In the genomic region with DNA sequence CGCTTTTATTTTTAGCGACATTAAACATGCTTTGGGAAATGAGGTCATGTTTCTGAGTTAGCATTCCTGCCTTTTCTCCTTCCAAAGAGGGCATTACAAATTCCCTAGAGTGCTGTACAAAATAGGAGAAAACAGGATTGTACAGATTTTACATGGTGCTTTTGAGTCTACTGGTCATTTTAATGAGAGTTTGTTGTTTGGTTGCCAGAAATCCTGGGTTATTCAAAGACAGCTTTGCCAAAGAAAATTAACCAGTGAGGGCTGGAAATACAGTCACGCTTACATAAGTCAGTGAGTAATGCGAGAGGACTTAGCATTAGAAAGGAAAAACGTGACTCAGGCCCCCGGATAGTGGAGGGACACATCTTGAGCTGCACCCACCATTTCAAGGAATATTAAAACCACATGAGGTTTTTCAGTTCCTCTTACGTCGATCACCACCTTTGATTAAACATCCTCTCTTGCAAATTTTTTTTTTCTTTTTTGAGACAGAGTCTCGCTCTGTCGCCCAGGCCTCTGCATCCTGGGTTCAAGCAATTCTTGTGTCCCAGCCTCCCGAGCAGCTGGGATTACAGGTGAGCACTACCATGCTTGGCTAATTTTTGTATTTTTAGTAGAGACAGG, we compare ENCODE assay signal across 8 cellular contexts.
A peak's percentile ranks its signal among the peaks of the same experiment; 100 is the strongest.
DNase-seq lines count a peak whose midpoint lies in the region; ATAC-seq and TF ChIP-seq lines count a peak whose summit lies in the region.

No MANE protein-coding gene starts in this region.

- H3K4me1 ChIP-seq in DND-41 (ENCODE audit: insufficient read depth, low read length), result peaks cover 21% of the 10 kb centered on the region
- H3K4me1 ChIP-seq in HAP-1, result peaks cover 51% of the 10 kb centered on the region
- peaks cover 24% of the 10 kb centered on the region for H3K4me1 ChIP-seq in RWPE2 (ENCODE audit: insufficient read depth, poor library complexity, severe bottlenecking)
- peaks cover 49% of the 10 kb centered on the region for H3K4me1 ChIP-seq in adipocyte (ENCODE audit: control insufficient read depth, insufficient read depth, low read length)

- H2AFZ ChIP-seq in DND-41 (ENCODE audit: low read depth, low read length), result no peak overlapping the region

- H3K9me3 ChIP-seq in DND-41 (ENCODE audit: insufficient read depth, low read length, severe bottlenecking) (no peaks in the 10 kb centered on the region), HAP-1 (no peaks in the 10 kb centered on the region), RWPE2 (ENCODE audit: severe bottlenecking) (no peaks in the 10 kb centered on the region), adipocyte (ENCODE audit: control insufficient read depth, low read length) (no peaks in the 10 kb centered on the region)

- no peak for TF ChIP-seq CTCF in DND-41 (IDR thresholded peaks at IDR 0.05; ENCODE audit: borderline replicate concordance, extremely low read depth, low read length, poor library complexity, severe bottlenecking)
- no peak for TF ChIP-seq CTCF in RWPE2 (IDR thresholded peaks at IDR 0.05; ENCODE audit: poor library complexity, severe bottlenecking)

- ATAC-seq in DND-41 (ENCODE audit: insufficient read depth, low read depth) (no peak), RWPE2 (ENCODE audit: low read depth) (peak; percentile 58)

- peaks cover 20% of the 10 kb centered on the region for H3K79me2 ChIP-seq in DND-41 (ENCODE audit: insufficient read depth, low read length)

- H3K4me3 ChIP-seq in DND-41 (ENCODE audit: low read depth in 1 of 2, low read length in 2 of 2) (no peak overlapping the region), HAP-1 (no peak overlapping the region), RWPE2 (ENCODE audit: severe bottlenecking) (no peak overlapping the region), adipocyte (ENCODE audit: low read length) (peak overlapping the region; percentile 53)

- H3K27ac ChIP-seq in DND-41 (ENCODE audit: low read length) (no peak overlapping the region), RWPE2 (ENCODE audit: poor library complexity, severe bottlenecking) (peak overlapping the region; percentile 95), layer of hippocampus (ENCODE audit: low read depth, low read length) (peak overlapping the region; percentile 87)

- peaks cover 9% of the 10 kb centered on the region for H3K36me3 ChIP-seq in DND-41 (ENCODE audit: insufficient read depth, low read length)
- H3K36me3 ChIP-seq in HAP-1 (replicated peaks), result peaks cover 3% of the 10 kb centered on the region
- H3K36me3 ChIP-seq in RWPE2 (ENCODE audit: low read depth), result peaks cover 7% of the 10 kb centered on the region; the same call in 1 of the 2 replicates
- no peaks in the 10 kb centered on the region for H3K36me3 ChIP-seq in adipocyte (ENCODE audit: control insufficient read depth, insufficient read depth, low read length, severe bottlenecking)

- H3K9ac ChIP-seq in DND-41 (ENCODE audit: low read depth, low read length) (no peak overlapping the region), adipocyte (ENCODE audit: low read length) (no peak overlapping the region)

- in situ Hi-C loops in HAP-1 (cut with MboI; ENCODE audit: low sequenced_read_pairs), result no loop called here

- peaks cover 7% of the 10 kb centered on the region for H4K20me1 ChIP-seq in DND-41 (ENCODE audit: insufficient read depth, low read length)

- H3K27me3 ChIP-seq in DND-41 (ENCODE audit: insufficient read depth, low read length, poor library complexity), result peaks cover 3% of the 10 kb centered on the region
- no peaks in the 10 kb centered on the region for H3K27me3 ChIP-seq in HAP-1 (ENCODE audit: low read depth)
- no peaks in the 10 kb centered on the region for H3K27me3 ChIP-seq in RWPE2 (ENCODE audit: insufficient read depth, poor library complexity, severe bottlenecking)
- H3K27me3 ChIP-seq in adipocyte (replicated peaks; ENCODE audit: control insufficient read depth, insufficient read depth, low read length), result no peaks in the 10 kb centered on the region
- H3K27me3 ChIP-seq in layer of hippocampus (ENCODE audit: control insufficient read depth, insufficient read depth, low read length), result no peaks in the 10 kb centered on the region

- H3K4me2 ChIP-seq in DND-41 (ENCODE audit: insufficient read depth, low read length), result no peak overlapping the region

- DNase-seq in DND-41 (peak; percentile 12), HAP-1 (ENCODE audit: low spot score in 2 of 2) (peak; percentile 75 to 82), RWPE2 (ENCODE audit: low spot score) (peak; percentile 74), adipocyte (ENCODE audit: low read depth) (peak; percentile 90), COR-L47 (lab: John Stamatoyannopoulos, UW) (no peak), NCI-H1694 (lab: John Stamatoyannopoulos, UW) (no peak)
- peak; percentile 22 for DNase-seq in stimulated activated CD8-positive, alpha-beta memory T cell treated with anti-CD3 and anti-CD28 coated beads, Interleukin-7, amount 100 ng/mL, for 24 hours (ENCODE audit: low read depth)

Comparison
In these comparisons a context has a peak if more than half of its experiments do, and no peak if none do; other contexts are left out.
1. DNase-seq: peak in DND-41 (single experiment), HAP-1 (2 of 2), RWPE2 (single experiment), adipocyte (single experiment) and stimulated activated CD8-positive, alpha-beta memory T cell treated with anti-CD3 and anti-CD28 coated beads, Interleukin-7, amount 100 ng/mL, for 24 hours (single experiment); none in COR-L47 (single experiment) and NCI-H1694 (single experiment).